ENCODE assay signal across 8 cellular contexts in genomic region chr10:71966046-71967004, GRCh38. TPM values are rescaled to one million over a fixed set of nuclear protein-coding genes. Genes with fewer than 3 reads are reported as not detected.
DNase-seq lines count a peak whose midpoint lies in the region; ATAC-seq and TF ChIP-seq lines count a peak whose summit lies in the region.

No MANE protein-coding gene starts in this region.

- H3K27me3 ChIP-seq in HAP-1 (ENCODE audit: low read depth) (no peaks in the 10 kb centered on the region), ascending aorta (no peaks in the 10 kb centered on the region)

- no peaks in the 10 kb centered on the region for H3K36me3 ChIP-seq in HAP-1 (replicated peaks)
- peaks cover 0 to 7% of the 10 kb centered on the region in 2 donors for H3K36me3 ChIP-seq in ascending aorta

- in situ Hi-C loops in HAP-1 (cut with MboI; ENCODE audit: low sequenced_read_pairs), result loop anchor here (25.0 kb wide), 1 partner anchor 246 kb away; the partner anchor contains the start of genes ANAPC16 and ASCC1

- H3K4me3 ChIP-seq in HAP-1 (peak overlapping the region; percentile 53), ascending aorta (peak overlapping the region; percentile 88 to 99)

- ATAC-seq in left lobe of liver, result no peak
- no peak for ATAC-seq in HG02571 (IDR thresholded peaks at IDR 0.05; ENCODE audit: unreplicated experiment)

- peaks cover 24% of the 10 kb centered on the region for H3K4me1 ChIP-seq in HAP-1
- H3K4me1 ChIP-seq in ascending aorta, result peaks cover 4 to 50% of the 10 kb centered on the region in 2 donors

- H3K27ac ChIP-seq in ascending aorta, result peak overlapping the region; percentile 100

- no peaks in the 10 kb centered on the region for H3K9me3 ChIP-seq in HAP-1
- no peaks in the 10 kb centered on the region for H3K9me3 ChIP-seq in ascending aorta

- no peak for DNase-seq in HAP-1 (ENCODE audit: low spot score in 2 of 2)
- DNase-seq in ascending aorta (ENCODE audit: low spot score in 2 of 2), result peak in 1 of 2 donors; percentile 78
- DNase-seq in kidney glomerular epithelial cell (lab: John Stamatoyannopoulos, UW), result peak; percentile 72
- DNase-seq in stromal cell of bone marrow (ENCODE audit: low read depth), result peak; percentile 54
- no peak for DNase-seq in left lobe of liver (ENCODE audit: low spot score)
- no peak for DNase-seq in activated naive CD4-positive, alpha-beta T cell (lab: John Stamatoyannopoulos, UW)
- DNase-seq in activated effector memory CD4-positive, alpha-beta T cell treated with Interleukin-2 at 50 U/mL for 16 hours, result no peak

- no peak for TF ChIP-seq CTCF in ascending aorta (IDR thresholded peaks at IDR 0.05)

- intact Hi-C loops in ascending aorta (cut with DNase I), result no loop called here

RNA-seq across cellular contexts. Expression of gene CHST3, which starts 2.1 kb away (rescaled TPM):
- total RNA-seq in ascending aorta (41.4 TPM), left lobe of liver (1.3 TPM)

Comparison
In these comparisons a context has a peak if more than half of its experiments do, and no peak if none do; other contexts are left out.
1. DNase-seq: peak in kidney glomerular epithelial cell (single experiment) and stromal cell of bone marrow (single experiment); none in HAP-1 (0 of 2), left lobe of liver (single experiment), activated naive CD4-positive, alpha-beta T cell (0 of 4) and activated effector memory CD4-positive, alpha-beta T cell treated with Interleukin-2 at 50 U/mL for 16 hours (single experiment).
2. RNA of gene CHST3, which starts 2.1 kb away (total RNA-seq): 41.4 TPM in ascending aorta (single experiment); 1.3 TPM in left lobe of liver (single experiment); every median in the first group is over 10 times any median in the second.